ENCODE assay signal across 9 cellular contexts in the genomic region with DNA sequence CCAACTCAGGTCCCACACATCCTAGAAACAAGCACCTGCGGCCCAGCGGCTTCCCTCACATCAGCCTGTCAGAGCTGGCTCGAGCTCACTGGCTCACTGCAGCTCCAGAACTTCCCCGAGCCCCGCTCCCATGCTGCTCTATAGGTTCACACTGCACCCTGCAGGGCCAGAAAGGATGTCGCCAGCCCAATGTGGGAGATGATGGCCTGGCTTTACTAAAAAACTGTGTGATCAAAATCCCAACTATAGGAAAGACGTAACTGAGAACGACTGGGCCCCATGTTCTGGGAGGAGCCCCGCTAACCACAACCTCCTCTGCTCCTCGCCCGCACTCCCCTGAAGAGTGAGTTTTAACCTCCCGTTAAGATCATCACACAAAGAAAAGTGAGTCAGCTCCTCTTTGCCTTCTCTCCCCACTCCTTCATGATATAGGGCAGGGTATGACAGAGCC.
DNase-seq lines count a peak whose midpoint lies in the region; ATAC-seq and TF ChIP-seq lines count a peak whose summit lies in the region.
"Had no signal": no experiment of that assay in that cellular context is flagged by ENCODE, and none has a peak within 500 bp of the region (broad histone marks: within the 10 kb centered on the region; RNA-seq: fewer than 3 reads in every experiment).

No MANE protein-coding gene starts in this region.

- H3F3A ChIP-seq in DOHH2 (ENCODE audit: control insufficient read depth, insufficient read depth): peaks cover 5% of the 10 kb centered on the region; the same call in 1 of the 2 replicates

- H3K4me1 ChIP-seq in DOHH2 (ENCODE audit: control insufficient read depth, low read length) (peaks cover 49% of the 10 kb centered on the region), duodenal mucosa (ENCODE audit: control insufficient read depth in 1 of 2, insufficient read depth in 2 of 2, low read length in 2 of 2) (peaks cover 70 to 79% of the 10 kb centered on the region in 2 donors)

- H3K4me3 ChIP-seq in DOHH2 (ENCODE audit: low read length) (peak overlapping the region; percentile 62), duodenal mucosa (ENCODE audit: low read depth in 1 of 2, low read length in 2 of 2) (peak overlapping the region; percentile 40 to 45)
- H3K4me3 ChIP-seq: lung had no signal

- DNase-seq in activated CD4-positive, alpha-beta T cell treated with anti-CD3 and anti-CD28 coated beads, Interleukin-2, amount 50 U/mL, for 4 hours: peak; percentile 64 to 66
- DNase-seq in stimulated activated CD4-positive, alpha-beta T cell treated with anti-CD3 and anti-CD28 coated beads, Interleukin-12 subunit alpha, Interleukin-12 subunit beta, amount 100 ng/mL, for 24 hours (ENCODE audit: low read depth in 2 of 2): peak; percentile 59 to 78
- no peak for DNase-seq in HK-2 (ENCODE audit: unreplicated experiment)
- no peak for DNase-seq in DMS153 (lab: John Stamatoyannopoulos, UW)

- H3K27me3 ChIP-seq in DOHH2 (ENCODE audit: control insufficient read depth, low read length) (no peaks in the 10 kb centered on the region), duodenal mucosa (ENCODE audit: control insufficient read depth in 1 of 2, insufficient read depth in 2 of 2, low read length in 2 of 2) (no peaks in the 10 kb centered on the region)

- peak overlapping the region; percentile 8 to 34 for H3K9ac ChIP-seq in duodenal mucosa (ENCODE audit: low read depth in 1 of 2, low read length in 2 of 2)

- H3K4me2 ChIP-seq in DOHH2 (ENCODE audit: low read length): peak overlapping the region; percentile 76

- peaks cover 96% of the 10 kb centered on the region for H3K79me2 ChIP-seq in DOHH2 (ENCODE audit: control insufficient read depth, low read length)

- no peaks in the 10 kb centered on the region for H3K9me2 ChIP-seq in DOHH2 (replicated peaks; ENCODE audit: control insufficient read depth, low read length)

- H3K36me3 ChIP-seq in DOHH2 (ENCODE audit: control insufficient read depth, low read length): peaks cover 78% of the 10 kb centered on the region
- H3K36me3 ChIP-seq in duodenal mucosa (ENCODE audit: control insufficient read depth in 1 of 2, insufficient read depth in 2 of 2, low read length in 2 of 2): peaks cover 32 to 54% of the 10 kb centered on the region in 2 donors

- TF ChIP-seq CTCF in DOHH2 (IDR thresholded peaks at IDR 0.05; ENCODE audit: low read depth, low read length, poor library complexity, severe bottlenecking): peak; percentile 39

- no peaks in the 10 kb centered on the region for H3K9me3 ChIP-seq in DOHH2 (ENCODE audit: control insufficient read depth, insufficient read depth, low read length)
- no peaks in the 10 kb centered on the region for H3K9me3 ChIP-seq in duodenal mucosa (ENCODE audit: control insufficient read depth in 1 of 2, low read length in 2 of 2)

- H4K20me1 ChIP-seq in DOHH2 (ENCODE audit: control insufficient read depth, insufficient read depth, low read depth, low read length): peaks cover 38% of the 10 kb centered on the region

- H3K27ac ChIP-seq in DOHH2 (ENCODE audit: low read depth, low read length) (peak overlapping the region; percentile 71), duodenal mucosa (ENCODE audit: low read depth, low read length) (peak overlapping the region; percentile 59)

- ATAC-seq in GM19351 (IDR thresholded peaks at IDR 0.05; ENCODE audit: unreplicated experiment) (no peak), GM19452 (IDR thresholded peaks at IDR 0.05; ENCODE audit: unreplicated experiment) (no peak)

Comparison
In these comparisons a context has a peak if more than half of its experiments do, and no peak if none do; other contexts are left out.
1. DNase-seq: peak in activated CD4-positive, alpha-beta T cell treated with anti-CD3 and anti-CD28 coated beads, Interleukin-2, amount 50 U/mL, for 4 hours (2 of 2) and stimulated activated CD4-positive, alpha-beta T cell treated with anti-CD3 and anti-CD28 coated beads, Interleukin-12 subunit alpha, Interleukin-12 subunit beta, amount 100 ng/mL, for 24 hours (2 of 2); none in HK-2 (single experiment) and DMS153 (single experiment).